In genomic region chr11:121418625-121419114, GRCh38 we compare ENCODE assay signal across 8 cellular contexts. TPM values are rescaled to one million over a fixed set of nuclear protein-coding genes. Genes with fewer than 3 reads are reported as not detected.
A peak's percentile ranks its signal among the peaks of the same experiment; 100 is the strongest.
DNase-seq lines count a peak whose midpoint lies in the region; ATAC-seq and TF ChIP-seq lines count a peak whose summit lies in the region.

No MANE protein-coding gene starts in this region.

- peak overlapping the region; percentile 78 to 96 (median 90) for H3K27ac Mint-ChIP-seq in naive thymus-derived CD8-positive, alpha-beta T cell

- H3K4me3 Mint-ChIP-seq in naive thymus-derived CD8-positive, alpha-beta T cell: peak overlapping the region in 8 of 10 donors; percentile 21 to 65 (median 44)

- no peak for TF ChIP-seq POLR2A in NB4 (IDR thresholded peaks at IDR 0.05; ENCODE audit: extremely low read depth, insufficient read length)

- H3K36me3 Mint-ChIP-seq in naive thymus-derived CD8-positive, alpha-beta T cell: no peaks in the 10 kb centered on the region

- DNase-seq in NB4 (ENCODE audit: low read depth) (peak; percentile 96), activated T-helper 1 cell treated with Interleukin-2 at 50 U/mL for 16 hours (ENCODE audit: low read depth) (peak; percentile 34), AG08396 (ENCODE audit: low spot score) (no peak), putamen (ENCODE audit: low spot score) (no peak), iPS-NIHi7 (ENCODE audit: extremely low spot score) (no peak), SW480 (ENCODE audit: low spot score) (no peak)
- peak in 9 of 10 donors; percentile 34 to 85 (median 71) for DNase-seq in naive thymus-derived CD8-positive, alpha-beta T cell

- ATAC-seq in GM19438 (IDR thresholded peaks at IDR 0.05; ENCODE audit: low read depth, unreplicated experiment): peak; percentile 43
- peak; percentile 56 to 86 for ATAC-seq in naive thymus-derived CD8-positive, alpha-beta T cell

- TF ChIP-seq CTCF in NB4 (IDR thresholded peaks at IDR 0.05; ENCODE audit: low read depth, low read length): no peak

- peaks cover 39 to 85% (median 80%) of the 10 kb centered on the region in 4 donors for H3K4me1 Mint-ChIP-seq in naive thymus-derived CD8-positive, alpha-beta T cell

- H3K4me3 ChIP-seq in NB4 (ENCODE audit: low read depth, low read length): no peak overlapping the region

- H3K9me3 Mint-ChIP-seq in naive thymus-derived CD8-positive, alpha-beta T cell: no peaks in the 10 kb centered on the region

- POLR2A ChIA-PET in naive thymus-derived CD8-positive, alpha-beta T cell (lab: Charles Lee): interaction anchor here (0.8 to 12.0 kb wide), 3 partner anchors 17 to 45 kb away, joined by 3 to 124 read pairs (median 3); partner anchors contain the start of genes SORL1 and SORL1-AS1

- H3K27me3 Mint-ChIP-seq in naive thymus-derived CD8-positive, alpha-beta T cell: no peaks in the 10 kb centered on the region

RNA-seq across cellular contexts. Expression of gene SORL1, which starts 33.4 kb away (rescaled TPM):
- 100 to 1,000 TPM; 414 to 419 TPM for total RNA-seq in naive thymus-derived CD8-positive, alpha-beta T cell
- polyA plus RNA-seq in naive thymus-derived CD8-positive, alpha-beta T cell: 100 to 1,000 TPM; 157 to 230 (median 158) TPM

Comparison
In these comparisons a context has a peak if more than half of its experiments do, and no peak if none do; other contexts are left out.
1. DNase-seq: peak in NB4 (single experiment), activated T-helper 1 cell treated with Interleukin-2 at 50 U/mL for 16 hours (single experiment) and naive thymus-derived CD8-positive, alpha-beta T cell (9 of 10); none in AG08396 (single experiment), putamen (single experiment), iPS-NIHi7 (single experiment) and SW480 (single experiment).